In genomic region chr7:94760702-94761101, GRCh38 we compare ENCODE assay signal across 8 cellular contexts.
"Had no signal": no experiment of that assay in that cellular context is flagged by ENCODE, and none has a peak within 500 bp of the region (broad histone marks: within the 10 kb centered on the region; RNA-seq: fewer than 3 reads in every experiment).

No MANE protein-coding gene starts in this region.

- H3K27ac ChIP-seq: GM23248, HL-60 had no signal

- H3K9ac ChIP-seq: GM23248 had no signal

- H3K4me1 ChIP-seq: HAP-1 had no signal

- H2AFZ ChIP-seq: GM23248 had no signal

- ATAC-seq: HCT116 had no signal

- DNase-seq: GM23248, GOT3, H7, HFFc6, KG1 had no signal

- H3K36me3 ChIP-seq: HAP-1 had no signal

- H3K4me3 ChIP-seq: GM23248, HAP-1 had no signal
